29 cellular contexts compared by ENCODE assay signal in the genomic region with DNA sequence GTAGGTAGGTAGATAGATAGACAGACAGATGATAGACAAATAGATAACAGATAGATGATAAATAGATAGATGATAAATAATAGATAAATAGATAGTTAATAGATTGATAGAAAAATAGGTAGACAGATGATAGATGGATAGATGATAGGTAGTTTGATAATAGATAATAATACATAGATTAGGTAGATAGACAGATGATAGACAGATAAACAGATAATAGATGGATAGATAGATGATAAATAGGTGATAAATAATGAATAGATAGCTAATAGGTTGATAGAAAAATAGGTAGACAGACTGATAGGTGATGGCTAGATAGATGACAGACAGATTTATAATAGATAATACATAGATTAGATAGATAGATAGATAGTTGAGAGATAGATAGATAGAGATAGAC.
"Had no signal": no experiment of that assay in that cellular context is flagged by ENCODE, and none has a peak within 500 bp of the region (broad histone marks: within the 10 kb centered on the region; RNA-seq: fewer than 3 reads in every experiment).

No MANE protein-coding gene starts in this region.

- H3K4me3 Mint-ChIP-seq: stimulated activated effector memory CD8-positive, alpha-beta T cell treated with anti-CD3 and anti-CD28 coated beads, Interleukin-12 subunit alpha, Interleukin-12 subunit beta, amount 100 ng/mL, for 72 hours; stimulated activated memory B cell treated with anti-CD40 and anti-IgM and Interleukin-4, amounts not matched to agents 10 μg/mL and 1 μg/mL and 100 μg/mL, for 72 hours; stimulated activated naive B cell treated with anti-CD40 and anti-IgM and Interleukin-4, amounts not matched to agents 10 μg/mL and 1 μg/mL and 100 μg/mL, for 72 hours; stimulated activated naive CD8-positive, alpha-beta T cell treated with anti-CD3 and anti-CD28 coated beads, Interleukin-15, amount 100 ng/mL, for 72 hours; stimulated activated naive CD8-positive, alpha-beta T cell treated with anti-CD3 and anti-CD28 coated beads, Interleukin-15, Interleukin-2, amounts not matched to agents 100 ng/mL and 50 ng/mL, for 24 hours; type B pancreatic cell had no signal

- H3K9me3 Mint-ChIP-seq: stimulated activated naive CD8-positive, alpha-beta T cell treated with anti-CD3 and anti-CD28 coated beads, Interleukin-15, Interleukin-2, amounts not matched to agents 100 ng/mL and 50 ng/mL, for 24 hours had no signal

- H3K4me1 ChIP-seq: stomach, suprapubic skin, testis, thyroid gland, tibial artery, tibial nerve, transverse colon, upper lobe of left lung, upper lobe of right lung, uterus, vagina had no signal

- H3K27me3 Mint-ChIP-seq: stimulated activated memory B cell treated with anti-CD40 and anti-IgM and Interleukin-4, amounts not matched to agents 10 μg/mL and 1 μg/mL and 100 μg/mL, for 72 hours; stimulated activated naive B cell treated with anti-CD40 and anti-IgM and Interleukin-4, amounts not matched to agents 10 μg/mL and 1 μg/mL and 100 μg/mL, for 72 hours; stimulated activated naive CD8-positive, alpha-beta T cell treated with anti-CD3 and anti-CD28 coated beads, Interleukin-15, amount 100 ng/mL, for 72 hours; stimulated activated naive CD8-positive, alpha-beta T cell treated with anti-CD3 and anti-CD28 coated beads, Interleukin-15, Interleukin-2, amounts not matched to agents 100 ng/mL and 50 ng/mL, for 24 hours; type B pancreatic cell had no signal

- H3K4me3 ChIP-seq: stomach, suprapubic skin, testis, thoracic aorta, thyroid gland, tibial artery, tibial nerve, transverse colon, upper lobe of left lung, upper lobe of right lung, uterus, vagina had no signal

- H3K4me1 Mint-ChIP-seq: stimulated activated effector memory CD8-positive, alpha-beta T cell treated with anti-CD3 and anti-CD28 coated beads, Interleukin-12 subunit alpha, Interleukin-12 subunit beta, amount 100 ng/mL, for 72 hours; stimulated activated memory B cell treated with anti-CD40 and anti-IgM and Interleukin-4, amounts not matched to agents 10 μg/mL and 1 μg/mL and 100 μg/mL, for 72 hours; stimulated activated naive B cell treated with anti-CD40 and anti-IgM and Interleukin-4, amounts not matched to agents 10 μg/mL and 1 μg/mL and 100 μg/mL, for 72 hours; stimulated activated naive CD8-positive, alpha-beta T cell treated with anti-CD3 and anti-CD28 coated beads, Interleukin-15, amount 100 ng/mL, for 72 hours had no signal

- DNase-seq: stimulated activated CD4-positive, alpha-beta T cell treated with anti-CD3 and anti-CD28 coated beads, Interleukin-2, amount 100 ng/mL, for 48 hours; stimulated activated CD4-positive, alpha-beta T cell treated with anti-CD3 and anti-CD28 coated beads, Interleukin-4, amount 100 ng/mL, for 1 hour; stimulated activated CD4-positive, alpha-beta T cell treated with anti-CD3 and anti-CD28 coated beads, Interleukin-4, amount 100 ng/mL, for 24 hours; stimulated activated CD4-positive, alpha-beta T cell treated with anti-CD3 and anti-CD28 coated beads, Interleukin-4, amount 100 ng/mL, for 4 hours; stimulated activated CD8-positive, alpha-beta memory T cell treated with anti-CD3 and anti-CD28 coated beads, Interleukin-4, amount 100 ng/mL, for 48 hours; stimulated activated naive B cell treated with anti-CD40 and anti-IgM and Interleukin-4, amounts not matched to agents 10 μg/mL and 1 μg/mL and 100 μg/mL, for 72 hours; stimulated activated naive CD4-positive, alpha-beta T cell; stimulated activated naive CD4-positive, alpha-beta T cell treated with Interleukin-2 at 50 U/mL for 16 hours; stimulated activated naive CD8-positive, alpha-beta T cell treated with anti-CD3 and anti-CD28 coated beads, Interleukin-15, amount 100 ng/mL, for 72 hours; stimulated activated naive CD8-positive, alpha-beta T cell treated with anti-CD3 and anti-CD28 coated beads, Interleukin-15, Interleukin-2, amounts not matched to agents 100 U/mL and 50 U/mL, for 24 hours; stomach; substantia nigra; testis; thyroid gland; tibial artery; transverse colon; trophoblast cell; upper lobe of left lung; upper lobe of right lung; uterus had no signal

- FAIRE-seq: urothelium cell line had no signal

- H3K9me3 ChIP-seq: stomach, suprapubic skin, testis, thoracic aorta, thyroid gland, tibial artery, tibial nerve, transverse colon, upper lobe of left lung, upper lobe of right lung, uterus, vagina had no signal

- H3K27ac Mint-ChIP-seq: stimulated activated effector memory CD8-positive, alpha-beta T cell treated with anti-CD3 and anti-CD28 coated beads, Interleukin-12 subunit alpha, Interleukin-12 subunit beta, amount 100 ng/mL, for 72 hours; stimulated activated memory B cell treated with anti-CD40 and anti-IgM and Interleukin-4, amounts not matched to agents 10 μg/mL and 1 μg/mL and 100 μg/mL, for 72 hours; stimulated activated naive B cell treated with anti-CD40 and anti-IgM and Interleukin-4, amounts not matched to agents 10 μg/mL and 1 μg/mL and 100 μg/mL, for 72 hours; stimulated activated naive CD8-positive, alpha-beta T cell treated with anti-CD3 and anti-CD28 coated beads, Interleukin-15, amount 100 ng/mL, for 72 hours; stimulated activated naive CD8-positive, alpha-beta T cell treated with anti-CD3 and anti-CD28 coated beads, Interleukin-15, Interleukin-2, amounts not matched to agents 100 ng/mL and 50 ng/mL, for 24 hours; type B pancreatic cell had no signal

- ATAC-seq: stimulated activated effector memory CD8-positive, alpha-beta T cell treated with anti-CD3 and anti-CD28 coated beads, Interleukin-12 subunit alpha, Interleukin-12 subunit beta, amount 100 ng/mL, for 72 hours; stimulated activated memory B cell treated with anti-CD40 and anti-IgM and Interleukin-4, amounts not matched to agents 10 μg/mL and 1 μg/mL and 100 μg/mL, for 72 hours; stimulated activated naive B cell treated with anti-CD40 and anti-IgM and Interleukin-4, amounts not matched to agents 10 μg/mL and 1 μg/mL and 100 μg/mL, for 72 hours; stimulated activated naive CD8-positive, alpha-beta T cell treated with anti-CD3 and anti-CD28 coated beads, Interleukin-15, amount 100 ng/mL, for 72 hours; stimulated activated naive CD8-positive, alpha-beta T cell treated with anti-CD3 and anti-CD28 coated beads, Interleukin-15, Interleukin-2, amounts not matched to agents 100 U/mL and 50 U/mL, for 24 hours; upper lobe of right lung had no signal

- H3K27ac ChIP-seq: stomach, suprapubic skin, testis, thoracic aorta, thyroid gland, tibial artery, tibial nerve, transverse colon, upper lobe of left lung, upper lobe of right lung, uterus, vagina had no signal

- H3K36me3 ChIP-seq: stomach, suprapubic skin, thoracic aorta, thyroid gland, tibial artery, tibial nerve, transverse colon, upper lobe of left lung, upper lobe of right lung, uterus, vagina had no signal

- H3K27me3 ChIP-seq: stomach, suprapubic skin, testis, thyroid gland, tibial artery, tibial nerve, transverse colon, upper lobe of left lung, upper lobe of right lung, uterus, vagina had no signal
